ENCODE assay signal across 8 cellular contexts in genomic region chr15:41772720-41773331, GRCh38. TPM values are rescaled to one million over a fixed set of nuclear protein-coding genes. Genes with fewer than 3 reads are reported as not detected.
A peak's percentile ranks its signal among the peaks of the same experiment; 100 is the strongest.
DNase-seq lines count a peak whose midpoint lies in the region; ATAC-seq and TF ChIP-seq lines count a peak whose summit lies in the region.

No MANE protein-coding gene starts in this region.

- CTCF ChIA-PET in naive thymus-derived CD4-positive, alpha-beta T cell (lab: Charles Lee) = interaction anchor here (0.5 to 8.9 kb wide), 26 partner anchors 11 to 1567 kb away, joined by 3 to 180 read pairs (median 6); partner anchors contain the start of gene SPTBN5

- no peaks in the 10 kb centered on the region for H3K9me3 Mint-ChIP-seq in CD4-positive, CD25-positive, alpha-beta regulatory T cell
- peaks cover 0 to 5% (median 0%) of the 10 kb centered on the region in 11 donors for H3K9me3 Mint-ChIP-seq in naive thymus-derived CD4-positive, alpha-beta T cell

- peaks cover 42% of the 10 kb centered on the region for H3K4me1 ChIP-seq in CD4-positive, CD25-positive, alpha-beta regulatory T cell (ENCODE audit: control insufficient read depth, insufficient read depth, low read length, poor library complexity, severe bottlenecking)
- H3K4me1 ChIP-seq in esophagus (ENCODE audit: control insufficient read depth in 2 of 2, insufficient read depth in 2 of 2, low read length in 1 of 2) (peaks cover 0 to 2% of the 10 kb centered on the region in 2 donors), suprapubic skin (peaks cover 45% of the 10 kb centered on the region)
- peaks cover 28 to 36% of the 10 kb centered on the region in 2 donors for H3K4me1 ChIP-seq in naive thymus-derived CD4-positive, alpha-beta T cell (ENCODE audit: control insufficient read depth in 2 of 2, insufficient read depth in 2 of 2, low read length in 2 of 2)

- H3K36me3 ChIP-seq in CD4-positive, CD25-positive, alpha-beta regulatory T cell (ENCODE audit: control insufficient read depth, insufficient read depth, low read length) = peaks cover 11% of the 10 kb centered on the region
- H3K36me3 ChIP-seq in esophagus (ENCODE audit: control insufficient read depth in 2 of 2, insufficient read depth in 2 of 2, low read length in 1 of 2) = no peaks in the 10 kb centered on the region
- peaks cover 0 to 5% (median 0%) of the 10 kb centered on the region in 3 experiments for H3K36me3 ChIP-seq in naive thymus-derived CD4-positive, alpha-beta T cell (ENCODE audit: control insufficient read depth in 2 of 3, insufficient read depth in 3 of 3, low read length in 3 of 3)
- peaks cover 3% of the 10 kb centered on the region for H3K36me3 ChIP-seq in suprapubic skin

- peaks cover 28 to 56% (median 44%) of the 10 kb centered on the region in 4 donors for H3K4me1 Mint-ChIP-seq in CD4-positive, CD25-positive, alpha-beta regulatory T cell
- peaks cover 28 to 52% (median 46%) of the 10 kb centered on the region in 7 donors for H3K4me1 Mint-ChIP-seq in naive thymus-derived CD4-positive, alpha-beta T cell

- DNase-seq in CD4-positive, CD25-positive, alpha-beta regulatory T cell = peak; percentile 47 to 84 (median 78)
- DNase-seq in HFF-Myc (ENCODE audit: extremely low read depth, low read depth) = peak; percentile 59
- peak; percentile 65 for DNase-seq in NOMO-1 treated with DMSO at 0.1 percent for 48 hours (lab: John Stamatoyannopoulos, UW; ENCODE audit: unreplicated experiment)
- DNase-seq in activated T-cell treated with anti-CD3 and anti-CD28 coated beads for 4 hours = peak; percentile 39
- peak in 8 of 9 donors; percentile 39 to 78 (median 70) for DNase-seq in naive thymus-derived CD4-positive, alpha-beta T cell
- no peak for DNase-seq in suprapubic skin (ENCODE audit: low spot score in 2 of 2)

- H3K36me3 Mint-ChIP-seq in CD4-positive, CD25-positive, alpha-beta regulatory T cell = peaks cover 3% of the 10 kb centered on the region
- H3K36me3 Mint-ChIP-seq in naive thymus-derived CD4-positive, alpha-beta T cell = no peaks in the 10 kb centered on the region

- peak overlapping the region; percentile 5 to 97 (median 96) for H3K4me3 Mint-ChIP-seq in CD4-positive, CD25-positive, alpha-beta regulatory T cell
- peak overlapping the region in 8 of 10 donors; percentile 32 to 97 (median 94) for H3K4me3 Mint-ChIP-seq in naive thymus-derived CD4-positive, alpha-beta T cell

- TF ChIP-seq POLR2A in suprapubic skin (IDR thresholded peaks at IDR 0.05) = no peak

- peaks cover 5% of the 10 kb centered on the region for H3K27me3 Mint-ChIP-seq in CD4-positive, CD25-positive, alpha-beta regulatory T cell
- H3K27me3 Mint-ChIP-seq in naive thymus-derived CD4-positive, alpha-beta T cell = no peaks in the 10 kb centered on the region

- no peak for TF ChIP-seq EP300 in suprapubic skin (IDR thresholded peaks at IDR 0.05)

- H3K27ac ChIP-seq in CD4-positive, CD25-positive, alpha-beta regulatory T cell (ENCODE audit: insufficient read depth, low read length, poor library complexity, severe bottlenecking) = peak overlapping the region; percentile 82
- H3K27ac ChIP-seq in esophagus (ENCODE audit: low read depth in 2 of 2, low read length in 1 of 2) (peak overlapping the region; percentile 9 to 38), suprapubic skin (no peak overlapping the region)
- peak overlapping the region; percentile 73 for H3K27ac ChIP-seq in naive thymus-derived CD4-positive, alpha-beta T cell (ENCODE audit: low read depth, low read length)

- peak; percentile 11 to 18 for ATAC-seq in CD4-positive, CD25-positive, alpha-beta regulatory T cell (ENCODE audit: low read depth in 2 of 2)
- ATAC-seq in naive thymus-derived CD4-positive, alpha-beta T cell = peak; percentile 13
- no peak for ATAC-seq in HG03571 (IDR thresholded peaks at IDR 0.05; ENCODE audit: unreplicated experiment)

- H3K27me3 ChIP-seq in CD4-positive, CD25-positive, alpha-beta regulatory T cell (ENCODE audit: control insufficient read depth, insufficient read depth, low read length) = no peaks in the 10 kb centered on the region
- H3K27me3 ChIP-seq in esophagus (ENCODE audit: control insufficient read depth in 1 of 2, insufficient read depth in 2 of 2, low read length in 2 of 2) (no peaks in the 10 kb centered on the region), suprapubic skin (no peaks in the 10 kb centered on the region)
- no peaks in the 10 kb centered on the region for H3K27me3 ChIP-seq in naive thymus-derived CD4-positive, alpha-beta T cell (ENCODE audit: control insufficient read depth in 2 of 2, insufficient read depth in 2 of 2, low read length in 2 of 2)

- intact Hi-C loops in naive thymus-derived CD4-positive, alpha-beta T cell (cut with micrococcal nuclease) = loop anchor here (1.0 to 10.0 kb wide), 6 partner anchors 38 to 868 kb away; no protein-coding TSS in a partner anchor

- POLR2A ChIA-PET in naive thymus-derived CD4-positive, alpha-beta T cell (lab: Charles Lee) = interaction anchor here (0.5 to 4.1 kb wide), 16 partner anchors 37 to 501 kb away, joined by 3 to 41 read pairs (median 7); partner anchors contain the start of genes GANC, JMJD7, MGA and TMEM87A

- WGBS in esophagus, 2 donors = 36 to 43% methylated on average over 8 of the region's 8 CpGs
- WGBS in suprapubic skin = 44% methylated on average over 8 of the region's 8 CpGs

- peak; percentile 75 for TF ChIP-seq CTCF in HFF-Myc (IDR thresholded peaks at IDR 0.05; ENCODE audit: low read depth, low read length, missing control alignments)
- peak; percentile 75 to 91 for TF ChIP-seq CTCF in suprapubic skin (IDR thresholded peaks at IDR 0.05)

- no peaks in the 10 kb centered on the region for H3K9me3 ChIP-seq in CD4-positive, CD25-positive, alpha-beta regulatory T cell (ENCODE audit: control insufficient read depth in 2 of 2, low read length in 2 of 2)
- H3K9me3 ChIP-seq in esophagus (ENCODE audit: control insufficient read depth in 2 of 2, insufficient read depth in 1 of 2, low read depth in 1 of 2, low read length in 1 of 2) (no peaks in the 10 kb centered on the region), suprapubic skin (no peaks in the 10 kb centered on the region)
- H3K9me3 ChIP-seq in naive thymus-derived CD4-positive, alpha-beta T cell (ENCODE audit: control insufficient read depth in 2 of 3, low read length in 3 of 3) = no peaks in the 10 kb centered on the region

- H3K27ac Mint-ChIP-seq in CD4-positive, CD25-positive, alpha-beta regulatory T cell = peak overlapping the region; percentile 14 to 93 (median 92)
- peak overlapping the region in 8 of 9 donors; percentile 88 to 97 (median 94) for H3K27ac Mint-ChIP-seq in naive thymus-derived CD4-positive, alpha-beta T cell

- H3K4me3 ChIP-seq in CD4-positive, CD25-positive, alpha-beta regulatory T cell (ENCODE audit: low read depth, low read length) = no peak overlapping the region
- peak overlapping the region; percentile 56; the same call in 1 of the 2 replicates for H3K4me3 ChIP-seq in HFF-Myc (replicated peaks; ENCODE audit: low read depth, low read length)
- no peak overlapping the region for H3K4me3 ChIP-seq in esophagus (ENCODE audit: low read depth in 1 of 2, low read length in 2 of 2)
- H3K4me3 ChIP-seq in naive thymus-derived CD4-positive, alpha-beta T cell (ENCODE audit: low read length) = no peak overlapping the region
- no peak overlapping the region for H3K4me3 ChIP-seq in suprapubic skin

RNA-seq across cellular contexts. Expression of gene MAPKBP1, which starts 1.5 kb away (rescaled TPM):
- 40.4 TPM for total RNA-seq in CD4-positive, CD25-positive, alpha-beta regulatory T cell
- polyA plus RNA-seq in CD4-positive, CD25-positive, alpha-beta regulatory T cell = 1 to 10 TPM; 1.9 to 3.1 (median 2.6) TPM
- 10 to 100 TPM; 11.9 to 57.3 TPM for polyA plus RNA-seq in esophagus
- total RNA-seq in naive thymus-derived CD4-positive, alpha-beta T cell = 10 to 100 TPM; 36.5 to 44.7 (median 41.1) TPM
- polyA plus RNA-seq in naive thymus-derived CD4-positive, alpha-beta T cell = 1 to 10 TPM; 3.0 to 4.3 TPM
- total RNA-seq in suprapubic skin = 100 to 1,000 TPM in 1 of 4 donors, 10 to 100 TPM in 3; 69.3 to 157 (median 81.6) TPM

RNA-seq across cellular contexts. Expression of gene JMJD7, which starts 55.1 kb away (rescaled TPM):
- 42.2 TPM for total RNA-seq in CD4-positive, CD25-positive, alpha-beta regulatory T cell
- 10 to 100 TPM; 17.0 to 26.1 (median 24.5) TPM for polyA plus RNA-seq in CD4-positive, CD25-positive, alpha-beta regulatory T cell
- 10 to 100 TPM; 27.9 to 39.4 TPM for polyA plus RNA-seq in esophagus
- total RNA-seq in naive thymus-derived CD4-positive, alpha-beta T cell = 10 to 100 TPM; 25.3 to 83.7 (median 52.1) TPM
- 10 to 100 TPM; 22.4 to 28.6 TPM for polyA plus RNA-seq in naive thymus-derived CD4-positive, alpha-beta T cell
- total RNA-seq in suprapubic skin = 10 to 100 TPM; 45.4 to 88.3 (median 60.9) TPM

Comparison
In these comparisons a context has a peak if more than half of its experiments do, and no peak if none do; other contexts are left out.
1. DNase-seq: peak in CD4-positive, CD25-positive, alpha-beta regulatory T cell (3 of 3), HFF-Myc (single experiment), NOMO-1 treated with DMSO at 0.1 percent for 48 hours (single experiment), activated T-cell treated with anti-CD3 and anti-CD28 coated beads for 4 hours (single experiment) and naive thymus-derived CD4-positive, alpha-beta T cell (8 of 9); none in suprapubic skin (0 of 2).